In the genomic region with DNA sequence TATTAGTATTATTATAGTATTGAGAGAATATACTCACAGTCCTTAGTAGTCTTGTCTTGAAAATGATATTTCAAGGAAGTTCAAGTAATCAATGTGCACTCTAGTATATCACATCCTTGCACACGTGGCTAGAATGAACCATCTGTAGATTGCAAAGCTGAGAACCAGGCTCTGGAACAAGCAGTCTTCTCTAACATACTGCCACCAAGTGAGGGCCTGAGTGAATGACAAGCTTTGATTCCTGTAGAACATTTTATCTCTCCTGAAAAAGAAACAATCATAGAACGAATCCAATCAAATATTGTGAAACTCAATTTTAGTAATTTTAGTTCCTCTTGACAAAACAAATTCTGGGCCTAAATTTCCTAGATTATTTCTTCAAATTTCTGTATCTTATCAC, we compare ENCODE assay signal across 9 cellular contexts. TPM values are rescaled to one million over a fixed set of nuclear protein-coding genes. Genes with fewer than 3 reads are reported as not detected.
DNase-seq lines count a peak whose midpoint lies in the region; ATAC-seq and TF ChIP-seq lines count a peak whose summit lies in the region.
"Had no signal": no experiment of that assay in that cellular context is flagged by ENCODE, and none has a peak within 500 bp of the region (broad histone marks: within the 10 kb centered on the region; RNA-seq: fewer than 3 reads in every experiment).

No MANE protein-coding gene starts in this region.

- in situ Hi-C loops in transverse colon (cut with MboI; ENCODE audit: low pct_ligation_motif_present in 1 of 4, low pct_unique_long_range_greater_than_20kb in 1 of 4, low sequenced_read_pairs in 3 of 4), result loop anchor here in 2 of 4 donors (25.0 kb wide), 1 partner anchor 1547 kb away; no protein-coding TSS in a partner anchor

- no peaks in the 10 kb centered on the region for H4K20me1 ChIP-seq in MM.1S (ENCODE audit: insufficient read depth, low read length)

- BruUV-seq in MCF 10A (replicated peaks; lab: Mats Ljungman, UMichigan), result no TSS peak

- H3K9me3 ChIP-seq in breast epithelium (no peaks in the 10 kb centered on the region), MM.1S (replicated peaks; ENCODE audit: insufficient read depth, low read length) (no peaks in the 10 kb centered on the region), transverse colon (no peaks in the 10 kb centered on the region)

- no peak overlapping the region for H3K4me2 ChIP-seq in MM.1S (ENCODE audit: low read depth, low read length)

- no peaks in the 10 kb centered on the region for H3K36me3 ChIP-seq in breast epithelium
- no peaks in the 10 kb centered on the region for H3K36me3 ChIP-seq in MM.1S (replicated peaks; ENCODE audit: insufficient read depth, low read length)
- no peaks in the 10 kb centered on the region for H3K36me3 ChIP-seq in transverse colon

- no peaks in the 10 kb centered on the region for H3F3A ChIP-seq in MM.1S (ENCODE audit: insufficient read depth, low read length)

- TF ChIP-seq EP300 in transverse colon (IDR thresholded peaks at IDR 0.05; ENCODE audit: low read depth), result no peak

- CTCF ChIA-PET in MCF 10A (lab: Yijun Ruan, JAX), result interaction anchor here (0.5 to 5.8 kb wide), 11 partner anchors 9 to 1090 kb away, joined by 3 to 51 read pairs (median 4); no protein-coding TSS in a partner anchor

- intact Hi-C loops in MCF 10A (cut with micrococcal nuclease) (loop anchor here (1.0 kb wide), 1 partner anchor 247 kb away; no protein-coding TSS in a partner anchor), breast epithelium (cut with DNase I; ENCODE audit: low total_unique reads) (no loop called here), transverse colon (cut with DNase I; ENCODE audit: low total_unique reads) (no loop called here), Right ventricle myocardium superior (cut with DNase I) (no loop called here)

- no peaks in the 10 kb centered on the region for H3K9me2 ChIP-seq in MM.1S (replicated peaks; ENCODE audit: insufficient read depth, low read length)

- no peak overlapping the region for H3K4me3 Mint-ChIP-seq in MCF 10A (ENCODE audit: unreplicated experiment)

- no peaks in the 10 kb centered on the region for H3K9me3 Mint-ChIP-seq in MCF 10A (ENCODE audit: unreplicated experiment)

- no peaks in the 10 kb centered on the region for H3K36me3 Mint-ChIP-seq in MCF 10A (ENCODE audit: insufficient read depth, unreplicated experiment)

- POLR2A ChIA-PET in MCF 10A (lab: Yijun Ruan, JAX), result interaction anchor here (1.0 kb wide), 1 partner anchor 248 kb away, joined by 7 read pairs; no protein-coding TSS in a partner anchor

- TF ChIP-seq CTCF in MCF 10A (IDR thresholded peaks at IDR 0.05; ENCODE audit: unreplicated experiment), result peak; percentile 42
- no peak for TF ChIP-seq CTCF in breast epithelium (IDR thresholded peaks at IDR 0.05)
- TF ChIP-seq CTCF in MM.1S (IDR thresholded peaks at IDR 0.05; ENCODE audit: low read length), result peak; percentile 59
- peak; percentile 75 for TF ChIP-seq CTCF in choroid plexus epithelial cell (conservative IDR thresholded peaks at IDR 0.05; ENCODE audit: low read depth, low read length)
- TF ChIP-seq CTCF in transverse colon (IDR thresholded peaks at IDR 0.05), result peak; percentile 13 to 30 (median 17)

- H2AFZ ChIP-seq in MM.1S (ENCODE audit: low read length), result no peak overlapping the region

- H3K4me1 ChIP-seq in breast epithelium (no peaks in the 10 kb centered on the region), MM.1S (ENCODE audit: low read length) (no peaks in the 10 kb centered on the region), transverse colon (no peaks in the 10 kb centered on the region)

- peak; percentile 47 for DNase-seq in MCF 10A (ENCODE audit: unreplicated experiment)
- DNase-seq in breast epithelium (ENCODE audit: low spot score in 2 of 2), result no peak
- DNase-seq in MM.1S, result peak; percentile 47
- peak; percentile 70 for DNase-seq in choroid plexus epithelial cell (ENCODE audit: low read depth)
- DNase-seq in transverse colon, result no peak
- DNase-seq in nucleus accumbens (lab: John Stamatoyannopoulos, UW), result no peak
- DNase-seq in Right ventricle myocardium superior, result no peak

- H3K27ac ChIP-seq in breast epithelium (no peak overlapping the region), MM.1S (ENCODE audit: low read length) (no peak overlapping the region), transverse colon (no peak overlapping the region)
- H3K27ac ChIP-seq: skin epidermis had no signal

- WGBS in transverse colon (ENCODE audit: low coverage in 1 of 2), 2 donors, result 24 to 42% methylated on average over 1 to 2 of the region's 2 CpGs

- no peak overlapping the region for H3K9ac ChIP-seq in MM.1S (ENCODE audit: low read length)

- peaks cover 23% of the 10 kb centered on the region for H3K27me3 Mint-ChIP-seq in MCF 10A (ENCODE audit: insufficient read depth, unreplicated experiment)

- H3K27me3 ChIP-seq in breast epithelium (no peaks in the 10 kb centered on the region), MM.1S (replicated peaks; ENCODE audit: insufficient read depth, low read length) (no peaks in the 10 kb centered on the region; the same call in 1 of the 2 replicates), transverse colon (no peaks in the 10 kb centered on the region)

- H3K27ac Mint-ChIP-seq in MCF 10A (ENCODE audit: low read depth, unreplicated experiment), result no peak overlapping the region

- ATAC-seq in HG03135 (IDR thresholded peaks at IDR 0.05; ENCODE audit: unreplicated experiment) (no peak), Right ventricle myocardium superior (ENCODE audit: poor library complexity) (no peak)

- H3K79me2 ChIP-seq in MM.1S (ENCODE audit: low read length), result no peaks in the 10 kb centered on the region

- H3K4me3 ChIP-seq in breast epithelium (no peak overlapping the region), MM.1S (ENCODE audit: low read length) (no peak overlapping the region), choroid plexus epithelial cell (ENCODE audit: low read depth, low read length) (no peak overlapping the region), transverse colon (no peak overlapping the region)
- H3K4me3 ChIP-seq: skin epidermis had no signal

- H3K4me1 Mint-ChIP-seq in MCF 10A (ENCODE audit: insufficient read depth, unreplicated experiment), result no peaks in the 10 kb centered on the region

- TF ChIP-seq POLR2A in breast epithelium (IDR thresholded peaks at IDR 0.05) (no peak), transverse colon (IDR thresholded peaks at IDR 0.05) (no peak)

RNA-seq across cellular contexts. Expression of a gene that starts 55.3 kb away (rescaled TPM):
- total RNA-seq in MCF 10A (2022) (not detected in 2 replicates), breast epithelium (1 to 10 TPM in 1 of 3 donors, under 1 TPM in 1, not detected in 1; 0.66 to 2.0 TPM), transverse colon (not detected), Right ventricle myocardium superior (not detected)

Comparison
In these comparisons a context has a peak if more than half of its experiments do, and no peak if none do; other contexts are left out.
1. DNase-seq: peak in MCF 10A (single experiment), MM.1S (single experiment) and choroid plexus epithelial cell (single experiment); none in breast epithelium (0 of 2), transverse colon (single experiment), nucleus accumbens (0 of 56) and Right ventricle myocardium superior (single experiment).
2. CTCF ChIP-seq: peak in MCF 10A (single experiment), MM.1S (single experiment), choroid plexus epithelial cell (single experiment) and transverse colon (5 of 5); none in breast epithelium (0 of 3).